In genomic region chr9:34493972-34494535, GRCh38 we compare ENCODE assay signal across 2 cellular contexts.
A peak's percentile ranks its signal among the peaks of the same experiment; 100 is the strongest.
TF ChIP-seq lines count a peak whose summit lies in the region.

No MANE protein-coding gene starts in this region.

TF ChIP-seq in HCT116, 20 proteins besides CTCF, POLR2A, EP300 and RAD21:
- peak; percentile 87 for TF ChIP-seq REST (IDR thresholded peaks at IDR 0.05; ENCODE audit: low read depth)
- TF ChIP-seq SRF (IDR thresholded peaks at IDR 0.05; ENCODE audit: low read depth): no peak

TF ChIP-seq in PFSK-1, 5 proteins besides CTCF, POLR2A, EP300 and RAD21 (continued from another document):
- peak; percentile 98 to 99 for TF ChIP-seq REST (IDR thresholded peaks at IDR 0.05; ENCODE audit: insufficient read depth in 1 of 2, low read depth in 2 of 2, low read length in 2 of 2)
